ENCODE assay signal across 4 cellular contexts in the genomic region with DNA sequence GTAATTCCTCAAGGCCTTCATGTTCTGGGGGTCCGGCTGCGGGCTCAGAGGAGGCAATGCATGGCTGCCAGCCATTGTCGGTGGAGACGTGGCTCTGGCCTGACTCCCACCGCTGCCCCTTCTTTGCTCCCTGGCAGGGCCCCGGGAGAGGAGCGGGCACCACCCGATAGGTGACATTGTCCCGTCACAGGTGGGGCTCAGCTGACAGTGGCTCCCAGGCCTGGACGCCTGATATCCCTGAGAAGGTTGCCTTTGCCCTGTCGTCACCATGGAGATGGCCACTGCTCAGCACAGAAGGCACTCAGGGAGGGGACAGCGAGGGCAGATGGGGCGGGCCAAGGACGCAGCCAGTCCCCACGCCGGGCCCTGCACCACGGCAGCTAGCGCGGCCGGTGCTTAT. TPM values are rescaled to one million over a fixed set of nuclear protein-coding genes. Genes with fewer than 3 reads are reported as not detected.
"Had no signal": no experiment of that assay in that cellular context is flagged by ENCODE, and none has a peak within 500 bp of the region (broad histone marks: within the 10 kb centered on the region; RNA-seq: fewer than 3 reads in every experiment).

No MANE protein-coding gene starts in this region.

- H3K4me3 ChIP-seq: GM23338 had no signal

- H3K4me2 ChIP-seq: GM23338 had no signal

- H2AFZ ChIP-seq: GM23338 had no signal

- DNase-seq: H9, HCEC 1CT, IMR-90 had no signal

RNA-seq across cellular contexts. Expression of a gene that starts 48.4 kb away (rescaled TPM):
- polyA plus RNA-seq: IMR-90 had no signal
